In the genomic region with DNA sequence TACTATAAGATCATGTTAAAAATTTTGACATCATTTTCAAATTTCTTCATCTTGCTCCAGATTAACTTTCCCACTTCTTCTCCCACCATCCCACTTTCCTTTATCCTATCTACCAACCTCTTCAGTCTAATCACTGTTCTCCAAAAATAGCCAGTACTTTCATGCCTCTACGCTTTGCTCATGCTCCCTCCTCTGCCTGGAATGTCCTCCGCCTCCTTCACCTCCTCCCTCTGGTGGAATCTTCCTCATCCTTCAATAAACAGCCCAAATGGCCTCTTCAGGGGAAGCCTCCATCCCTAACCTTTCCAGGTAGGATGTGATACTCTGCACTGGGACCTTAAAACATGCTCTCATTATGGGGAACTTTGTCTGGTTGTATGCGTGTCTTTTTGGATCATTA, we compare ENCODE assay signal across 1 cellular context.
A peak's percentile ranks its signal among the peaks of the same experiment; 100 is the strongest.
TF ChIP-seq lines count a peak whose summit lies in the region.

No MANE protein-coding gene starts in this region.

TF ChIP-seq in H1, 55 proteins besides CTCF, POLR2A, EP300 and RAD21:
- TF ChIP-seq TEAD4 (IDR thresholded peaks at IDR 0.05; ENCODE audit: low read depth, low read length), result peak; percentile 69; the same call in 1 of the 2 replicates
- TF ChIP-seq, protein P1, sequence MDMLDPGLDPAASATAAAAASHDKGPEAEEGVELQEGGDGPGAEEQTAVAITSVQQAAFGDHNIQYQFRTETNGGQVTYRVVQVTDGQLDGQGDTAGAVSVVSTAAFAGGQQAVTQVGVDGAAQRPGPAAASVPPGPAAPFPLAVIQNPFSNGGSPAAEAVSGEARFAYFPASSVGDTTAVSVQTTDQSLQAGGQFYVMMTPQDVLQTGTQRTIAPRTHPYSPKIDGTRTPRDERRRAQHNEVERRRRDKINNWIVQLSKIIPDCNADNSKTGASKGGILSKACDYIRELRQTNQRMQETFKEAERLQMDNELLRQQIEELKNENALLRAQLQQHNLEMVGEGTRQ (IDR thresholded peaks at IDR 0.05; ENCODE audit: low read length), result no peak
